8 cellular contexts compared by ENCODE assay signal in the genomic region with DNA sequence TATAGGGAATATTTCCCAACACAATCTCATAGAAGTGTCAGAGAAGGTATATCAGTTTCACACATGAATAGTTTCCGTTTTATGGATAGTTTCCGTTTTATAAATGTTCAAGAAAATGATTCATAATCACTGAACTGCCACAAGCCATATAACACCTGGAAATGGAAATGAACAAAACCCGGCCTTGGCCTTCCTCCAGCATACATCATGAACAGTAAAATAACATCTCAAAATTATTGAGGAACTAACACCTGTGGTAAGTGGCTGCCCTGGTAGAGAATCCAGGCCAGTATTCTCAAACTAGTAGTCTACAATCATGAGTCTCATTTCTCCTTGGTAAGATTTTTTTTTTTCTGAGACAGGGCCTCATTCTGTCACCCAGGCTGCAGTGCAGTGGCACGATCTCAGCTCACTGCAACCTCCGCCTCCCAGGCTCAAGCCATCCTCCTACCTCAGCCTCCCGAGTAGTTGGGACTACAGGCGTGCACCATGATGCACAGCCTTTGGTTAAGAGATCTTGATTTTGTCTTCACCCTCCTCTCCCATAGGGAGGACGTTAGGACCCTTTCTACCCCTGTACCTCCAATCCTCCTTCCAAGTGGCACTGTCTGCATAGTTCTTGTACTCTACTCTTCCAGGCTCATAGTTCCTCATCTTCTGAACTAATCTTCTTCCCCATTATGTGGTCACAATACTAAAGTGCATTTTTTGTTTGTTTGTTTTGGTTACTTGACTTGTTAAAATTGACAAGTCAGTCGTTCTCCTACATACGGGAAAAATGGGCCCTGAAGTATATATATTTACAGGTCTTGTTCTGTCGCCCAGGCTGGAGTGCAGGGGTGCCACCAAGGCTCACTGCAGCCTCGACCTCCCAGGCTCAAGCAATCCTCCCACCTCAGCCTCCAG. TPM values are rescaled to one million over a fixed set of nuclear protein-coding genes. Genes with fewer than 3 reads are reported as not detected.
DNase-seq lines count a peak whose midpoint lies in the region; ATAC-seq and TF ChIP-seq lines count a peak whose summit lies in the region.

No MANE protein-coding gene starts in this region.

- peak overlapping the region; percentile 100 for H2AFZ ChIP-seq in smooth muscle cell (ENCODE audit: low read depth)

- no peak for TF ChIP-seq CTCF in fibroblast of the aortic adventitia (IDR thresholded peaks at IDR 0.05; ENCODE audit: insufficient read depth, low read length)
- TF ChIP-seq CTCF in smooth muscle cell (IDR thresholded peaks at IDR 0.05; ENCODE audit: borderline replicate concordance, insufficient read depth, poor library complexity, severe bottlenecking) = no peak

- 92% methylated on average over 12 of the region's 12 CpGs for WGBS in smooth muscle cell (ENCODE audit: low lambda C conversion rate)

- ATAC-seq in HG02870 (IDR thresholded peaks at IDR 0.05; ENCODE audit: unreplicated experiment) = no peak

- H3K9ac ChIP-seq in SK-N-MC (ENCODE audit: insufficient read length) (peak overlapping the region; percentile 88), smooth muscle cell (ENCODE audit: low read depth) (peak overlapping the region; percentile 95)

- H3K4me2 ChIP-seq in smooth muscle cell = peak overlapping the region; percentile 92

- H3K4me1 ChIP-seq in smooth muscle cell (ENCODE audit: low read depth) = no peaks in the 10 kb centered on the region

- H3K27me3 ChIP-seq in smooth muscle cell (ENCODE audit: low read depth) = no peaks in the 10 kb centered on the region

- DNase-seq in activated naive CD4-positive, alpha-beta T cell treated with Interleukin-2 at 50 U/mL for 16 hours = peak; percentile 51
- DNase-seq in activated naive CD4-positive, alpha-beta T cell (lab: John Stamatoyannopoulos, UW) = no peak
- no peak for DNase-seq in SK-N-MC (ENCODE audit: low read depth, low spot score)
- DNase-seq in fibroblast of the aortic adventitia (ENCODE audit: low read depth) = no peak
- no peak for DNase-seq in smooth muscle cell (lab: John Stamatoyannopoulos, UW; ENCODE audit: unreplicated experiment)
- DNase-seq in AG08395 (ENCODE audit: low spot score) = no peak
- no peak for DNase-seq in GF-D8 (lab: John Stamatoyannopoulos, UW)

- peak overlapping the region; percentile 72 for H3K4me3 ChIP-seq in SK-N-MC
- peak overlapping the region; percentile 76 for H3K4me3 ChIP-seq in fibroblast of the aortic adventitia (ENCODE audit: low read depth, low read length)
- H3K4me3 ChIP-seq in smooth muscle cell = peak overlapping the region; percentile 90

- peaks cover 9% of the 10 kb centered on the region for H3F3A ChIP-seq in smooth muscle cell (ENCODE audit: low read depth)

- H3K27ac ChIP-seq in SK-N-MC = no peak overlapping the region
- peak overlapping the region; percentile 93 for H3K27ac ChIP-seq in smooth muscle cell (ENCODE audit: low read depth)

- H3K36me3 ChIP-seq in SK-N-MC (ENCODE audit: insufficient read depth, low read length) = no peaks in the 10 kb centered on the region
- H3K36me3 ChIP-seq in smooth muscle cell (ENCODE audit: low read depth) = no peaks in the 10 kb centered on the region

- H4K20me1 ChIP-seq in smooth muscle cell (ENCODE audit: low read depth) = no peaks in the 10 kb centered on the region

- H3K79me2 ChIP-seq in smooth muscle cell (ENCODE audit: low read depth) = no peaks in the 10 kb centered on the region

- H3K9me3 ChIP-seq in SK-N-MC (ENCODE audit: low read depth, low read length) (no peaks in the 10 kb centered on the region), smooth muscle cell (replicated peaks; ENCODE audit: low read depth) (no peaks in the 10 kb centered on the region)

RNA-seq across cellular contexts. Expression of a gene that starts 15.0 kb away (rescaled TPM):
- 2.5 and 3.0 TPM in 2 replicates for total RNA-seq in fibroblast of the aortic adventitia (ENCODE audit: low replicate concordance)
- 15.6 and 16.3 TPM in 2 replicates for total RNA-seq in smooth muscle cell
- polyA plus RNA-seq in smooth muscle cell = 18.8 and 20.4 TPM in 2 replicates
